ENCODE assay signal across 19 cellular contexts in the genomic region with DNA sequence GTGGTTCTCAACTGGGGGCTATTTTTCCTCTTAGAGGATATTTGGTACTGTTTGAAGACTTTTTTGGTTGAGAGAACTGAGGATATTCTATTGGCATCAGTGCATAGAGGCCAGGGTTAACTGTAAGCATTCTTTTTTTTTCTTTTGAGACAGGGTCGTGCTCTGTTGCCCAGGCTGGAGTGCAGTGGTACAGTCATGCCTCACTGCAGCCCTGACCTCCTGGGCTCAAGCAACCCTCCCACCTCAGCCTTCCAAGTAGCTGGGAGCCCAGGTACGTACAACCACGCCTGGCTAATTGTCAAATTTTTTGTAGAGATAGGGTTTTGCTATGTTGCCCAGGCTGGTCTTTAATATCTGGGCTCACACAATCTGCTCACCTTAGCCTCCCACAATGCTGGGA. TPM values are rescaled to one million over a fixed set of nuclear protein-coding genes. Genes with fewer than 3 reads are reported as not detected.
"Had no signal": no experiment of that assay in that cellular context is flagged by ENCODE, and none has a peak within 500 bp of the region (broad histone marks: within the 10 kb centered on the region; RNA-seq: fewer than 3 reads in every experiment).

No MANE protein-coding gene starts in this region.

- H3K36me3 Mint-ChIP-seq: mesothelial cell of epicardium, naive B cell had no signal

- H3K4me1 Mint-ChIP-seq: mesothelial cell of epicardium had no signal

- H3K4me3 Mint-ChIP-seq: mesothelial cell of epicardium, naive B cell had no signal

- DNase-seq: dermis blood vessel endothelial cell; dorsolateral prefrontal cortex; effector CD4-positive, alpha-beta T cell; effector memory CD4-positive, alpha-beta T cell; foreskin keratinocyte; heart left ventricle; left cardiac atrium; left lung; left ventricle myocardium superior; lower lobe of right lung; mesenchymal stem cell; mucosa of descending colon; naive B cell had no signal

- ATAC-seq: foreskin keratinocyte, gastroesophageal sphincter, heart left ventricle, left lung, left ventricle myocardium superior, lower lobe of right lung, mucosa of descending colon had no signal

- H3K27me3 Mint-ChIP-seq: naive B cell had no signal

- H3K27ac Mint-ChIP-seq: mesothelial cell of epicardium had no signal

RNA-seq across cellular contexts. Expression of a gene that starts 12.9 kb away (rescaled TPM):
- total RNA-seq: endothelial cell of umbilical vein, esophagus muscularis mucosa, frontal cortex, left ventricle myocardium superior, mesothelial cell of epicardium, mucosa of descending colon, myocyte had no signal
